ENCODE assay signal across 8 cellular contexts in the genomic region with DNA sequence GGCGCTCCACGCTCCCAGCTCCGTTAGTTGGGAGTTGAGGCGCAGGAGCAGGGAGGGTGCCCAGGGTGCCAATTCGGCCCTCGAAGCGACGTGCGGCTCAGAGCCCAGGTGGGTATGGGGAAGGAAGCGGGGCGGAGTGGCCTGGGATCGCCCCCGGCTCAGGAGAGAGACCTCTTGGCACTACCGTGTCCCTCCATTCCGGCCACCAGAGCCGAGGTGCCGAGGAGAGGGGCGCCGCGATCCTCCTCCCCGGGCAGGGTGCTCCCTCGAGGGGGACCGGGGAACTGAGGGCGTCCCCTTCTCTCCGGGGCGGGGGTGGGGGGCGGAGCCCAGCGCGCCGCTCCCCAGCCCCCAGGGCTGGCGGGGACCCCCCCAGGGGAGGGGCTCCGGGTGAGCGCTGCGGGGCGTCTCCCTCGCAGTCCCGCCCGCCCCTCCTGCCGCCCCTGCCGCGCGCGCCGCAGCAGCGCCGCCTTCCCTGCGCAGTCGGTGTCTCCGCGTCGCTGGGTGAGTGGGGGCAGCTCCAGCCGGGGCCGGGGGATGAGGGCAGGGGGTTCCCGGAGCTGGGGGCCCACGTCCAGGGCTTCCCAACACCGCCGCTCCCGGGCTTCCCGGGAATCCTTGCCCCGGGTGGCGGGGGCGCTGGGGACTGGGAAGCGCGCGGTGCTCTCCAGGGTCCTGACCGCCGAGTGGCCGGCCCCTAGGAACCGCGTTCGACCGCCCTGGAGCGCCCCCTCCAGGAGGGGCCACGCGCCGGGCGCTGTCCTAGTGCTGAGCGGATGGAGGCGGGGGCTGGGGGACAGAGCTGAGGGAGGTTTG. TPM values are rescaled to one million over a fixed set of nuclear protein-coding genes. Genes with fewer than 3 reads are reported as not detected.
DNase-seq lines count a peak whose midpoint lies in the region; ATAC-seq and TF ChIP-seq lines count a peak whose summit lies in the region.

HPCA (plus strand) TSS at position 480 of the 816 bp plus-strand sequence. CDS start 2,408 bp downstream, outside the sequence.

- H3K4me2 ChIP-seq in skeletal muscle satellite cell (ENCODE audit: low read length), result peak within 1 kb of the TSS; percentile 39

- H3K9ac ChIP-seq in skeletal muscle satellite cell (ENCODE audit: low read depth, low read length), result no peak within 1 kb of the TSS

- DNase-seq in DMS79 (lab: John Stamatoyannopoulos, UW), result peak; percentile 4
- DNase-seq in DMS79 treated with DMSO at 0.1 percent for 48 hours (lab: John Stamatoyannopoulos, UW), result no peak
- peak; percentile 25 for DNase-seq in NCI-H1105 (lab: John Stamatoyannopoulos, UW)
- peak in 1 of 2 donors; percentile 80 for DNase-seq in activated naive CD4-positive, alpha-beta T cell treated with anti-CD3 and anti-CD28 coated beads, Interleukin-2, amount 50 U/mL, for 72 hours (ENCODE audit: low spot score in 2 of 2)
- no peak for DNase-seq in right atrium auricular region (ENCODE audit: low spot score)
- DNase-seq in RKO (ENCODE audit: low spot score), result no peak
- no peak for DNase-seq in NCI-H2081 treated with DMSO at 0.1 percent for 48 hours (lab: John Stamatoyannopoulos, UW)

- no peaks in the 10 kb centered on the region for H3K9me3 Mint-ChIP-seq in activated naive CD4-positive, alpha-beta T cell treated with anti-CD3 and anti-CD28 coated beads, Interleukin-2, amount 50 U/mL, for 72 hours

- H3K36me3 Mint-ChIP-seq in activated naive CD4-positive, alpha-beta T cell treated with anti-CD3 and anti-CD28 coated beads, Interleukin-2, amount 50 U/mL, for 72 hours, result no peaks in the 10 kb centered on the region

- peak within 1 kb of the TSS in 1 of 2 donors; percentile 39 for H3K4me3 ChIP-seq in right atrium auricular region
- H3K4me3 ChIP-seq in skeletal muscle satellite cell (ENCODE audit: low read length), result no peak within 1 kb of the TSS

- H3K36me3 ChIP-seq in right atrium auricular region (no peaks in the 10 kb centered on the region), skeletal muscle satellite cell (ENCODE audit: insufficient read depth, low read length) (no peaks in the 10 kb centered on the region)

- H3K4me1 ChIP-seq in right atrium auricular region (peaks cover 0 to 23% of the 10 kb centered on the region in 2 donors), skeletal muscle satellite cell (ENCODE audit: control insufficient read depth, insufficient read depth, low read length) (no peaks in the 10 kb centered on the region)

- no peak within 1 kb of the TSS for H3K27ac Mint-ChIP-seq in activated naive CD4-positive, alpha-beta T cell treated with anti-CD3 and anti-CD28 coated beads, Interleukin-2, amount 50 U/mL, for 72 hours

- no peak within 1 kb of the TSS for H3K27ac ChIP-seq in right atrium auricular region

- no peaks in the 10 kb centered on the region for H3K9me3 ChIP-seq in right atrium auricular region
- H3K9me3 ChIP-seq in skeletal muscle satellite cell (replicated peaks; ENCODE audit: low read length), result no peaks in the 10 kb centered on the region

- peaks cover 0 to 19% of the 10 kb centered on the region in 2 donors for H3K27me3 ChIP-seq in right atrium auricular region
- H3K27me3 ChIP-seq in skeletal muscle satellite cell (ENCODE audit: control insufficient read depth, insufficient read depth, low read length), result peaks cover 73% of the 10 kb centered on the region

- ATAC-seq in activated naive CD4-positive, alpha-beta T cell treated with anti-CD3 and anti-CD28 coated beads, Interleukin-2, amount 50 U/mL, for 72 hours, result peak; percentile 26 to 88

- peak; percentile 38 to 71 for TF ChIP-seq CTCF in right atrium auricular region (IDR thresholded peaks at IDR 0.05)

RNA-seq across cellular contexts. Expression of gene HPCA, which starts in this region (rescaled TPM):
- under 1 TPM; 0.35 to 0.87 TPM for total RNA-seq in activated naive CD4-positive, alpha-beta T cell treated with anti-CD3 and anti-CD28 coated beads, Interleukin-2, amount 50 U/mL, for 72 hours
- total RNA-seq in right atrium auricular region, result not detected
- total RNA-seq in skeletal muscle satellite cell (2012; rRNA removed), result not detected in 2 replicates

Comparison
In these comparisons a context has a peak if more than half of its experiments do, and no peak if none do; other contexts are left out.
1. DNase-seq: peak in DMS79 (single experiment) and NCI-H1105 (single experiment); none in DMS79 treated with DMSO at 0.1 percent for 48 hours (single experiment), right atrium auricular region (single experiment), RKO (single experiment) and NCI-H2081 treated with DMSO at 0.1 percent for 48 hours (single experiment).
2. Peak in ATAC-seq in activated naive CD4-positive, alpha-beta T cell treated with anti-CD3 and anti-CD28 coated beads, Interleukin-2, amount 50 U/mL, for 72 hours; RNA of the gene not detected or under 1 TPM.